In genomic region chr4:185534850-185535761, GRCh38 we compare ENCODE assay signal across 1 cellular context.
TF ChIP-seq lines count a peak whose summit lies in the region.

PDLIM3 (minus strand) TSS chr4:185535507; CDS start chr4:185535434, 73 bp downstream.

TF ChIP-seq in GM12878, 131 proteins besides CTCF, POLR2A, EP300 and RAD21:
- TF ChIP-seq GATAD2B (conservative IDR thresholded peaks at IDR 0.05; ENCODE audit: low read depth) = no peak
- TF ChIP-seq GABPA (IDR thresholded peaks at IDR 0.05; ENCODE audit: low read depth) = no peak
- no peak for TF ChIP-seq IRF4 (IDR thresholded peaks at IDR 0.05; ENCODE audit: low read depth, low read length)
- no peak for TF ChIP-seq CBX3 (IDR thresholded peaks at IDR 0.05; ENCODE audit: borderline replicate concordance, low read depth)
- TF ChIP-seq YY1 (IDR thresholded peaks at IDR 0.05; ENCODE audit: low read depth, low read length) = no peak
- no peak for TF ChIP-seq TAF1 (IDR thresholded peaks at IDR 0.05; ENCODE audit: borderline replicate concordance, low read depth, low read length)
- no peak for TF ChIP-seq TARDBP (IDR thresholded peaks at IDR 0.05; ENCODE audit: borderline replicate concordance)
- no peak for TF ChIP-seq NFXL1 (IDR thresholded peaks at IDR 0.05; ENCODE audit: borderline replicate concordance)
- no peak for TF ChIP-seq HDAC6 (IDR thresholded peaks at IDR 0.05; ENCODE audit: unreplicated experiment)
- TF ChIP-seq CUX1 (IDR thresholded peaks at IDR 0.05; ENCODE audit: insufficient replicate concordance, low read depth, low read length) = no peak
- TF ChIP-seq MLLT1 (IDR thresholded peaks at IDR 0.05) = no peak
- no peak for TF ChIP-seq CREM (IDR thresholded peaks at IDR 0.05; ENCODE audit: low read depth)
- no peak for TF ChIP-seq ZNF687 (IDR thresholded peaks at IDR 0.05)
TF ChIP-seq in GM12878: peak in this region for 0.
